14 cellular contexts compared by ENCODE assay signal in the genomic region with DNA sequence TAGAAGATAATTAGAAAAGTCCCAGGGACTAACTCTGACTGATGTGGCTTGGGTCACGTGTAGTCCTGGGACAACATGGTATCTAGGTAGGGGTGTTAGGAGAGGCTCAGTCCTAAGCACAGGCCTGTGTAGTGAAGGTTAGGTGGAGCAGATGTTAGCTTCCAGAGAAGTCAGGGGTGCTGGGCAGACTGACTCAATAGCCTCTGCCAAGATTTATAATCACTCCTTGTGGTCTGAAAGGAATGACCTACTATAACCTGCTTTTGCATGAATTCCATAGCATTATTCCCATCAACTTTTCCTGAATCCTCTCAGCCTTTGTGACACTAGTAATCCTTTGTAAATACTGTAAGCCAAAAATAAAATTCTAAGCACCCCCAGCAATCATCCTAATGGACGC.
"Had no signal": no experiment of that assay in that cellular context is flagged by ENCODE, and none has a peak within 500 bp of the region (broad histone marks: within the 10 kb centered on the region; RNA-seq: fewer than 3 reads in every experiment).

No MANE protein-coding gene starts in this region.

- FAIRE-seq: endometrium, urothelium cell line had no signal

- DNase-seq: activated CD4-positive, CD25-positive, alpha-beta regulatory T cell treated with anti-CD3 and anti-CD28 coated beads, Interleukin-2, amount 50 U/mL, for 72 hours; activated naive CD4-positive, alpha-beta T cell; caudate nucleus; colonic mucosa; hypothalamus; nucleus accumbens; psoas muscle; stimulated activated CD4-positive, alpha-beta T cell treated with anti-CD3 and anti-CD28 coated beads, Interleukin-12 subunit alpha, Interleukin-12 subunit beta, amount 100 ng/mL, for 4 hours; stimulated activated CD4-positive, alpha-beta T cell treated with anti-CD3 and anti-CD28 coated beads, Interleukin-2, amount 100 ng/mL, for 24 hours; T-helper 9 cell; thyroid gland had no signal

- H3K9me3 ChIP-seq: colonic mucosa, psoas muscle, thyroid gland had no signal

- H3K4me1 ChIP-seq: colonic mucosa, psoas muscle, thyroid gland had no signal

- H3K27ac ChIP-seq: colonic mucosa, psoas muscle, thyroid gland had no signal

- ATAC-seq: psoas muscle; stimulated activated memory B cell treated with anti-CD40 and anti-IgM and Interleukin-4, amounts not matched to agents 10 μg/mL and 1 μg/mL and 100 μg/mL, for 72 hours had no signal

- H3K36me3 ChIP-seq: colonic mucosa, thyroid gland had no signal

- H3K27me3 ChIP-seq: colonic mucosa, thyroid gland had no signal

- H3K4me3 ChIP-seq: colonic mucosa, psoas muscle, thyroid gland had no signal
